Comparison of ENCODE assay signal across 8 cellular contexts in genomic region chr6:37791156-37791919, GRCh38. TPM values are rescaled to one million over a fixed set of nuclear protein-coding genes. Genes with fewer than 3 reads are reported as not detected.
DNase-seq lines count a peak whose midpoint lies in the region; ATAC-seq and TF ChIP-seq lines count a peak whose summit lies in the region.

No MANE protein-coding gene starts in this region.

- no peak for TF ChIP-seq POLR2A in adrenal gland (IDR thresholded peaks at IDR 0.05)

- H3K27ac ChIP-seq in adrenal gland (no peak overlapping the region), heart right ventricle (no peak overlapping the region)

- no peaks in the 10 kb centered on the region for H3K36me3 ChIP-seq in adrenal gland (replicated peaks in 1 of 2)
- H3K36me3 ChIP-seq in heart right ventricle: no peaks in the 10 kb centered on the region

- intact Hi-C loops in adrenal gland (cut with DNase I) (loop anchor here in 1 of 2 donors (2.0 kb wide), 1 partner anchor 27 kb away; the partner anchor contains the start of gene ZFAND3), heart right ventricle (cut with DNase I) (loop anchor here (1.0 to 10.0 kb wide), 13 partner anchors 63 to 703 kb away; no protein-coding TSS in a partner anchor)

- no peak overlapping the region for H3K4me3 ChIP-seq in adrenal gland
- no peak overlapping the region for H3K4me3 ChIP-seq in heart right ventricle

- H3K27me3 ChIP-seq in adrenal gland: no peaks in the 10 kb centered on the region
- no peaks in the 10 kb centered on the region for H3K27me3 ChIP-seq in heart right ventricle

- DNase-seq in NCI-H1694 treated with DMSO at 0.1 percent for 48 hours (lab: John Stamatoyannopoulos, UW) (peak; percentile 95), T-helper 1 cell (peak; percentile 35 to 82 (median 56)), adrenal gland (peak; percentile 93 to 98 (median 96)), heart right ventricle (peak; percentile 90 to 91), renal cortical epithelial cell (ENCODE audit: low read depth) (peak; percentile 97), cortex of kidney (lab: John Stamatoyannopoulos, UW) (no peak)

- H3K9me3 ChIP-seq in adrenal gland (replicated peaks in 1 of 3): no peaks in the 10 kb centered on the region
- H3K9me3 ChIP-seq in heart right ventricle: no peaks in the 10 kb centered on the region

- ATAC-seq in GM18498 (IDR thresholded peaks at IDR 0.05; ENCODE audit: unreplicated experiment): peak; percentile 92
- peak; percentile 69 for ATAC-seq in HG02943 (IDR thresholded peaks at IDR 0.05; ENCODE audit: low read depth, unreplicated experiment)
- ATAC-seq in heart right ventricle: peak; percentile 97 to 99 (median 98)

- peaks cover 4 to 11% of the 10 kb centered on the region in 2 donors for H3K4me1 ChIP-seq in adrenal gland (replicated peaks in 1 of 2)
- peaks cover 0 to 21% (median 11%) of the 10 kb centered on the region in 9 donors for H3K4me1 ChIP-seq in heart right ventricle

- WGBS in adrenal gland, 4 donors: 19 to 30% (median 22%) methylated on average over 8 to 10 of the region's 10 CpGs
- WGBS in heart right ventricle, 2 donors: 23% methylated on average over 10 of the region's 10 CpGs

- TF ChIP-seq CTCF in adrenal gland (IDR thresholded peaks at IDR 0.05): peak; percentile 87 to 98 (median 96)
- TF ChIP-seq CTCF in heart right ventricle (IDR thresholded peaks at IDR 0.05): peak; percentile 88 to 98 (median 96)

RNA-seq across cellular contexts. Expression of gene ZFAND3, which starts 28.2 kb away (rescaled TPM):
- total RNA-seq in adrenal gland (100 to 1,000 TPM in 1 of 8 donors, 10 to 100 TPM in 7; 21.4 to 127 (median 62.2) TPM), heart right ventricle (100 to 1,000 TPM in 7 of 10 donors, 10 to 100 TPM in 3; 79.5 to 123 (median 108) TPM), renal cortical epithelial cell (16.0 and 62.2 TPM in 2 replicates)
- polyA plus RNA-seq in adrenal gland (100 to 1,000 TPM in 1 of 3 donors, 10 to 100 TPM in 2; 21.6 to 163 (median 28.4) TPM), heart right ventricle (10 to 100 TPM; 24.4 to 43.7 TPM)
